In genomic region chr6:14502551-14502950, GRCh38 we compare ENCODE assay signal across 1 cellular context.
A peak's percentile ranks its signal among the peaks of the same experiment; 100 is the strongest.
TF ChIP-seq lines count a peak whose summit lies in the region.

No MANE protein-coding gene starts in this region.

TF ChIP-seq in K562, 482 proteins besides CTCF, POLR2A, EP300 and RAD21 (continued from another document and continues in another):
- TF ChIP-seq HLTF (IDR thresholded peaks at IDR 0.05) (no peak), HNRNPLL (IDR thresholded peaks at IDR 0.05; ENCODE audit: low read depth, low read length, poor library complexity, severe bottlenecking) (no peak), SMAD1 (IDR thresholded peaks at IDR 0.05; ENCODE audit: low read depth, low read length, partially characterized antibody) (no peak), SIN3B (IDR thresholded peaks at IDR 0.05; ENCODE audit: low read depth) (no peak), ZFP91 (CRISPR knock-in tag; IDR thresholded peaks at IDR 0.05) (no peak), CBX3 (IDR thresholded peaks at IDR 0.05; ENCODE audit: borderline replicate concordance in 1 of 2, low read length in 2 of 2) (no peak), ZNF444 (CRISPR knock-in tag; IDR thresholded peaks at IDR 0.05) (no peak), GATAD2B (IDR thresholded peaks at IDR 0.05; ENCODE audit: borderline replicate concordance) (no peak), ATF6 (CRISPR knock-in tag; IDR thresholded peaks at IDR 0.05) (no peak), ATF3 (IDR thresholded peaks at IDR 0.05) (peak; percentile 66; the same call in 1 of the 2 replicates), ATF3 (CRISPR knock-in tag; conservative IDR thresholded peaks at IDR 0.05) (no peak), CREB3L1 (IDR thresholded peaks at IDR 0.05; ENCODE audit: borderline replicate concordance, low read depth) (no peak), ZNF830 (CRISPR knock-in tag; IDR thresholded peaks at IDR 0.05) (no peak), ZNF274 (IDR thresholded peaks at IDR 0.05; ENCODE audit: borderline replicate concordance, low read depth, low read length) (no peak), TFAM (CRISPR knock-in tag; conservative IDR thresholded peaks at IDR 0.05) (no peak), L3MBTL2 (IDR thresholded peaks at IDR 0.05) (peak; percentile 82), MTA1 (IDR thresholded peaks at IDR 0.05; ENCODE audit: borderline replicate concordance) (no peak), LARP7 (IDR thresholded peaks at IDR 0.05) (no peak), COPS2 (conservative IDR thresholded peaks at IDR 0.05) (no peak), SMAD3 (CRISPR knock-in tag; conservative IDR thresholded peaks at IDR 0.05) (no peak), NBN (IDR thresholded peaks at IDR 0.05; ENCODE audit: low read depth) (no peak), ELK3 (CRISPR knock-in tag; IDR thresholded peaks at IDR 0.05) (no peak), PTTG1 (tag; IDR thresholded peaks at IDR 0.05; ENCODE audit: low read depth) (no peak), SAP30 (IDR thresholded peaks at IDR 0.05; ENCODE audit: borderline replicate concordance, insufficient read depth, low read depth, low read length, poor library complexity, severe bottlenecking) (no peak), MYNN (IDR thresholded peaks at IDR 0.05) (no peak), MYNN (CRISPR knock-in tag; IDR thresholded peaks at IDR 0.05) (no peak), HDAC3 (IDR thresholded peaks at IDR 0.05; ENCODE audit: borderline replicate concordance, partially characterized antibody) (no peak), POLR2G (IDR thresholded peaks at IDR 0.05; ENCODE audit: low read depth, low read length) (no peak), JUND (IDR thresholded peaks at IDR 0.05; ENCODE audit: borderline replicate concordance, low read depth, low read length) (peak; percentile 84), JUND (tag; IDR thresholded peaks at IDR 0.05; ENCODE audit: borderline replicate concordance, low read depth, low read length) (peak; percentile 84; the same call in 2 of the 3 replicates), SMARCA5 (IDR thresholded peaks at IDR 0.05) (no peak), ZNF354B (CRISPR knock-in tag; IDR thresholded peaks at IDR 0.05) (no peak), ZNF184 (CRISPR knock-in tag; IDR thresholded peaks at IDR 0.05) (no peak), ATF1 (CRISPR knock-in tag; IDR thresholded peaks at IDR 0.05) (no peak), ATF1 (tag; IDR thresholded peaks at IDR 0.05) (no peak), TSC22D4 (tag; IDR thresholded peaks at IDR 0.05) (no peak), BCOR (IDR thresholded peaks at IDR 0.05) (no peak), THAP7 (CRISPR knock-in tag; IDR thresholded peaks at IDR 0.05) (no peak), CREBBP (IDR thresholded peaks at IDR 0.05; ENCODE audit: low read depth, low read length) (no peak), REST (CRISPR knock-in tag; IDR thresholded peaks at IDR 0.05; ENCODE audit: low read depth) (no peak), E2F4 (CRISPR knock-in tag; IDR thresholded peaks at IDR 0.05; ENCODE audit: low read depth) (no peak), CEBPB (tag; IDR thresholded peaks at IDR 0.05) (no peak), BRF2 (IDR thresholded peaks at IDR 0.05; ENCODE audit: borderline replicate concordance, insufficient read depth, insufficient read length) (no peak), ZFX (CRISPR knock-in tag; IDR thresholded peaks at IDR 0.05) (no peak), ZNF408 (CRISPR knock-in tag; IDR thresholded peaks at IDR 0.05; ENCODE audit: low read depth) (no peak), TAF7 (tag; IDR thresholded peaks at IDR 0.05) (no peak), MNT (conservative IDR thresholded peaks at IDR 0.05) (peak; percentile 56 to 71; a peak in 3 of 4 replicates), ZNF551 (CRISPR knock-in tag; IDR thresholded peaks at IDR 0.05) (no peak), E2F1 (CRISPR knock-in tag; IDR thresholded peaks at IDR 0.05) (no peak), ZNF124 (CRISPR knock-in tag; IDR thresholded peaks at IDR 0.05) (no peak), ZNF740 (CRISPR knock-in tag; IDR thresholded peaks at IDR 0.05) (no peak), ZNF740 (tag; IDR thresholded peaks at IDR 0.05) (no peak)
